Comparison of ENCODE assay signal across 14 cellular contexts in genomic region chr12:29153231-29153630, GRCh38. TPM values are rescaled to one million over a fixed set of nuclear protein-coding genes. Genes with fewer than 3 reads are reported as not detected.
A peak's percentile ranks its signal among the peaks of the same experiment; 100 is the strongest.
DNase-seq lines count a peak whose midpoint lies in the region; ATAC-seq and TF ChIP-seq lines count a peak whose summit lies in the region.
"Had no signal": no experiment of that assay in that cellular context is flagged by ENCODE, and none has a peak within 500 bp of the region (broad histone marks: within the 10 kb centered on the region; RNA-seq: fewer than 3 reads in every experiment).

No MANE protein-coding gene starts in this region.

- no peaks in the 10 kb centered on the region for H3K9me3 Mint-ChIP-seq in activated T-helper 17 cell treated with anti-CD3 and anti-CD28 coated beads, Interleukin-2, amount 50 U/mL, for 72 hours
- H3K9me3 Mint-ChIP-seq: activated B cell treated with CpG ODN at 0.5 μM for 24 hours; activated T-cell treated with anti-CD3 and anti-CD28 coated beads, Interleukin-2, amount 50 U/mL, for 72 hours; effector memory CD8-positive, alpha-beta T cell had no signal

- H3K27me3 ChIP-seq in Loucy (ENCODE audit: insufficient read depth, low read length, poor library complexity, severe bottlenecking), result no peaks in the 10 kb centered on the region
- no peaks in the 10 kb centered on the region for H3K27me3 ChIP-seq in layer of hippocampus (ENCODE audit: control insufficient read depth, insufficient read depth, low read length)
- H3K27me3 ChIP-seq in tibial nerve, result no peaks in the 10 kb centered on the region
- H3K27me3 ChIP-seq: ascending aorta, SJSA1 had no signal

- H3K4me2 ChIP-seq in Loucy (ENCODE audit: low read depth, low read length, poor library complexity, severe bottlenecking), result peak overlapping the region; percentile 94

- H3K79me2 ChIP-seq in Loucy (ENCODE audit: insufficient read depth, low read length), result peaks cover 92% of the 10 kb centered on the region

- no peaks in the 10 kb centered on the region for H3K9me2 ChIP-seq in Loucy (replicated peaks; ENCODE audit: low read depth, low read length)

- no peak for TF ChIP-seq POLR2A in tibial nerve (IDR thresholded peaks at IDR 0.05)

- peaks cover 7% of the 10 kb centered on the region for H3K4me1 Mint-ChIP-seq in activated T-helper 17 cell treated with anti-CD3 and anti-CD28 coated beads, Interleukin-2, amount 50 U/mL, for 72 hours

- no peak for TF ChIP-seq EP300 in tibial nerve (IDR thresholded peaks at IDR 0.05)

- no peaks in the 10 kb centered on the region for H4K20me1 ChIP-seq in Loucy (ENCODE audit: insufficient read depth, low read length, poor library complexity, severe bottlenecking)

- no peak overlapping the region for H3K27ac Mint-ChIP-seq in activated T-helper 17 cell treated with anti-CD3 and anti-CD28 coated beads, Interleukin-2, amount 50 U/mL, for 72 hours
- H3K27ac Mint-ChIP-seq: activated B cell treated with CpG ODN at 0.5 μM for 24 hours; activated T-cell treated with anti-CD3 and anti-CD28 coated beads, Interleukin-2, amount 50 U/mL, for 72 hours; effector memory CD8-positive, alpha-beta T cell had no signal

- H3K36me3 Mint-ChIP-seq in activated T-helper 17 cell treated with anti-CD3 and anti-CD28 coated beads, Interleukin-2, amount 50 U/mL, for 72 hours (ENCODE audit: low read depth), result no peaks in the 10 kb centered on the region

- peak; percentile 48 for DNase-seq in Ammon's horn (ENCODE audit: low spot score)
- DNase-seq in SK-N-MC (ENCODE audit: low read depth, low spot score), result no peak
- no peak for DNase-seq in NCI-H1930 (lab: John Stamatoyannopoulos, UW)
- no peak for DNase-seq in tibial nerve (ENCODE audit: low spot score in 2 of 2)
- DNase-seq: activated B cell treated with CpG ODN at 0.5 μM for 24 hours; activated T-cell treated with anti-CD3 and anti-CD28 coated beads, Interleukin-2, amount 50 U/mL, for 72 hours; effector memory CD8-positive, alpha-beta T cell; NCI-H774 had no signal

- H3F3A ChIP-seq in Loucy (ENCODE audit: low read depth), result peaks cover 8% of the 10 kb centered on the region; the same call in 1 of the 2 replicates

- no peak overlapping the region for H2AFZ ChIP-seq in Loucy (ENCODE audit: low read length)

- H3K9ac ChIP-seq in Loucy (ENCODE audit: low read depth, low read length, poor library complexity, severe bottlenecking) (peak overlapping the region; percentile 63), SK-N-MC (ENCODE audit: insufficient read length) (no peak overlapping the region)

- H3K27ac ChIP-seq in SK-N-MC (peak overlapping the region; percentile 58), layer of hippocampus (ENCODE audit: low read depth, low read length) (peak overlapping the region; percentile 18), tibial nerve (peak overlapping the region in 1 of 4 donors; percentile 22)
- H3K27ac ChIP-seq: ascending aorta, SJSA1 had no signal

- TF ChIP-seq CTCF in Loucy (conservative IDR thresholded peaks at IDR 0.05; ENCODE audit: low read length) (peak; percentile 41; the same call in 1 of the 2 replicates), tibial nerve (IDR thresholded peaks at IDR 0.05) (no peak)

- WGBS in tibial nerve, 2 donors, result 42 to 46% methylated on average over 3 of the region's 3 CpGs

- H3K36me3 ChIP-seq in Loucy (ENCODE audit: insufficient read depth, low read length) (no peaks in the 10 kb centered on the region), SK-N-MC (ENCODE audit: insufficient read depth, low read length) (no peaks in the 10 kb centered on the region), tibial nerve (no peaks in the 10 kb centered on the region)
- H3K36me3 ChIP-seq: ascending aorta, SJSA1 had no signal

- peaks cover 69% of the 10 kb centered on the region for H3K4me1 ChIP-seq in Loucy (ENCODE audit: insufficient read depth, low read length, poor library complexity, severe bottlenecking)
- H3K4me1 ChIP-seq in tibial nerve, result peaks cover 0 to 36% (median 0%) of the 10 kb centered on the region in 4 donors
- H3K4me1 ChIP-seq: ascending aorta had no signal

- H3K27me3 Mint-ChIP-seq in activated T-helper 17 cell treated with anti-CD3 and anti-CD28 coated beads, Interleukin-2, amount 50 U/mL, for 72 hours, result no peaks in the 10 kb centered on the region

- no peaks in the 10 kb centered on the region for H3K9me3 ChIP-seq in Loucy (ENCODE audit: insufficient read depth, low read depth, low read length)
- H3K9me3 ChIP-seq in SK-N-MC (ENCODE audit: low read depth, low read length), result no peaks in the 10 kb centered on the region
- no peaks in the 10 kb centered on the region for H3K9me3 ChIP-seq in tibial nerve
- H3K9me3 ChIP-seq: ascending aorta, SJSA1 had no signal

- no peak for ATAC-seq in GM19463 (IDR thresholded peaks at IDR 0.05; ENCODE audit: unreplicated experiment)
- no peak for ATAC-seq in activated T-helper 17 cell treated with anti-CD3 and anti-CD28 coated beads, Interleukin-2, amount 50 U/mL, for 72 hours (replicated peaks)
- ATAC-seq: activated T-cell treated with anti-CD3 and anti-CD28 coated beads, Interleukin-2, amount 50 U/mL, for 72 hours; effector memory CD8-positive, alpha-beta T cell had no signal

- no peak overlapping the region for H3K4me3 Mint-ChIP-seq in activated T-helper 17 cell treated with anti-CD3 and anti-CD28 coated beads, Interleukin-2, amount 50 U/mL, for 72 hours
- H3K4me3 Mint-ChIP-seq: activated B cell treated with CpG ODN at 0.5 μM for 24 hours; activated T-cell treated with anti-CD3 and anti-CD28 coated beads, Interleukin-2, amount 50 U/mL, for 72 hours; effector memory CD8-positive, alpha-beta T cell had no signal

- peak overlapping the region; percentile 78 for H3K4me3 ChIP-seq in Loucy (ENCODE audit: low read length, poor library complexity, severe bottlenecking)
- no peak overlapping the region for H3K4me3 ChIP-seq in SK-N-MC
- no peak overlapping the region for H3K4me3 ChIP-seq in tibial nerve
- H3K4me3 ChIP-seq: ascending aorta, SJSA1 had no signal

RNA-seq across cellular contexts. Expression of gene FAR2, which starts 4.2 kb away (rescaled TPM):
- 10 to 100 TPM in 1 of 2 donors, 1 to 10 TPM in 1; 6.2 to 18.5 TPM for total RNA-seq in activated T-helper 17 cell treated with anti-CD3 and anti-CD28 coated beads, Interleukin-2, amount 50 U/mL, for 72 hours
- total RNA-seq in tibial nerve, result 10 to 100 TPM in 1 of 4 donors, 1 to 10 TPM in 3; 8.4 to 16.6 (median 8.8) TPM
- total RNA-seq: activated B cell treated with CpG ODN at 0.5 μM for 24 hours had no signal
